8 cellular contexts compared by ENCODE assay signal in genomic region chr19:36528194-36528920, GRCh38. TPM values are rescaled to one million over a fixed set of nuclear protein-coding genes. Genes with fewer than 3 reads are reported as not detected.
DNase-seq lines count a peak whose midpoint lies in the region; ATAC-seq, FAIRE-seq and TF ChIP-seq lines count a peak whose summit lies in the region.

Gene ZNF260 (minus strand): TSS chr19:36528271. CDS start chr19:36515238, 13,033 bp downstream.

- peaks cover 3% of the 10 kb centered on the region for H3K79me1 ChIP-seq in mesendoderm (ENCODE audit: low read length)

- H2BK120ac ChIP-seq in mesendoderm (ENCODE audit: low read depth, low read length), result no peak within 1 kb of the TSS

- peak within 1 kb of the TSS; percentile 94 for H2BK5ac ChIP-seq in mesendoderm (ENCODE audit: low read length)

- H3K27me3 ChIP-seq in NT2/D1 (ENCODE audit: insufficient read depth, insufficient read length), result no peaks in the 10 kb centered on the region
- no peaks in the 10 kb centered on the region for H3K27me3 ChIP-seq in endodermal cell (ENCODE audit: control insufficient read depth, insufficient read depth, low read length, poor library complexity, severe bottlenecking)
- H3K27me3 ChIP-seq in mesendoderm (ENCODE audit: insufficient read depth, low read length, poor library complexity), result no peaks in the 10 kb centered on the region

- no peaks in the 10 kb centered on the region for H3K4me1 ChIP-seq in NT2/D1 (ENCODE audit: insufficient read depth, insufficient read length)
- peaks cover 3% of the 10 kb centered on the region for H3K4me1 ChIP-seq in endodermal cell (ENCODE audit: control insufficient read depth, insufficient read depth, low read length)
- peaks cover 4% of the 10 kb centered on the region for H3K4me1 ChIP-seq in mesendoderm (ENCODE audit: control insufficient read depth, low read depth, low read length)

- peaks cover 15% of the 10 kb centered on the region for H3K4me1 Mint-ChIP-seq in endodermal cell

- H3K4ac ChIP-seq in mesendoderm (ENCODE audit: low read depth, low read length), result peak within 1 kb of the TSS; percentile 63

- peak within 1 kb of the TSS; percentile 94 for H3K18ac ChIP-seq in mesendoderm (ENCODE audit: low read length)

- peak within 1 kb of the TSS; percentile 84 for H4K5ac ChIP-seq in mesendoderm (ENCODE audit: low read length)

- H3K27me3 Mint-ChIP-seq in endodermal cell (ENCODE audit: insufficient read depth), result no peaks in the 10 kb centered on the region

- FAIRE-seq in HTR-8/SVneo (lab: Jason Lieb, UNC), result peak; percentile 38

- H3K9ac ChIP-seq in NT2/D1 (ENCODE audit: insufficient read length, low read depth) (peak within 1 kb of the TSS; percentile 90), endodermal cell (ENCODE audit: extremely low read depth, low read length, poor library complexity, severe bottlenecking) (peak within 1 kb of the TSS; percentile 98), mesendoderm (ENCODE audit: low read length) (peak within 1 kb of the TSS; percentile 100)

- peak; percentile 74 for ATAC-seq in GM21360 (IDR thresholded peaks at IDR 0.05; ENCODE audit: unreplicated experiment)

- peaks cover 11% of the 10 kb centered on the region; the same call in 1 of the 2 replicates for H3K9me3 ChIP-seq in NT2/D1 (ENCODE audit: insufficient read depth, low read length)
- H3K9me3 ChIP-seq in endodermal cell (ENCODE audit: control insufficient read depth, low read length), result peaks cover 64% of the 10 kb centered on the region

- H3K79me2 ChIP-seq in mesendoderm (ENCODE audit: control insufficient read depth, insufficient read depth, low read length), result peaks cover 26% of the 10 kb centered on the region

- peak within 1 kb of the TSS; percentile 96 for H3K27ac ChIP-seq in endodermal cell (ENCODE audit: low read depth, low read length)
- peak within 1 kb of the TSS; percentile 86 for H3K27ac ChIP-seq in mesendoderm (ENCODE audit: low read depth, low read length)

- H3K9me3 Mint-ChIP-seq in endodermal cell, result peaks cover 61% of the 10 kb centered on the region

- peaks cover 48% of the 10 kb centered on the region for H3K36me3 Mint-ChIP-seq in endodermal cell (ENCODE audit: low read depth)

- H3K36me3 ChIP-seq in NT2/D1 (ENCODE audit: insufficient read depth, insufficient read length, low read length) (peaks cover 20% of the 10 kb centered on the region), endodermal cell (ENCODE audit: control insufficient read depth, insufficient read depth, low read length) (peaks cover 37% of the 10 kb centered on the region), mesendoderm (ENCODE audit: control insufficient read depth, insufficient read depth, low read length) (no peaks in the 10 kb centered on the region)

- peak within 1 kb of the TSS; percentile 100 for H3K56ac ChIP-seq in mesendoderm (ENCODE audit: low read length)

- peak within 1 kb of the TSS; percentile 59 for H3K23ac ChIP-seq in mesendoderm (ENCODE audit: low read length)

- DNase-seq in COLO829 (ENCODE audit: low spot score), result peak; percentile 92
- peak; percentile 91 for DNase-seq in HTR-8/SVneo (ENCODE audit: insufficient read length, low spot score)
- DNase-seq in NT2/D1 (ENCODE audit: low read depth, low spot score), result peak; percentile 92
- DNase-seq in activated CD8-positive, alpha-beta memory T cell treated with anti-CD3 and anti-CD28 coated beads, Interleukin-2, amount 50 U/mL, for 24 hours (ENCODE audit: extremely low read depth), result peak; percentile 88
- DNase-seq in endodermal cell, result peak; percentile 99
- peak; percentile 99 for DNase-seq in mesendoderm
- peak; percentile 85 for DNase-seq in stimulated activated CD8-positive, alpha-beta memory T cell treated with anti-CD3 and anti-CD28 coated beads, Interleukin-12 subunit alpha, Interleukin-12 subunit beta, amount 100 ng/mL, for 4 hours (ENCODE audit: low read depth)

- H3K4me3 ChIP-seq in NT2/D1 (ENCODE audit: insufficient read length, low read depth) (peak within 1 kb of the TSS; percentile 73), endodermal cell (ENCODE audit: low read length) (peak within 1 kb of the TSS; percentile 100), mesendoderm (ENCODE audit: low read length) (peak within 1 kb of the TSS; percentile 98)

- no peak within 1 kb of the TSS for H4K8ac ChIP-seq in mesendoderm (ENCODE audit: low read depth, low read length)

- H2AK5ac ChIP-seq in mesendoderm (ENCODE audit: low read length), result peak within 1 kb of the TSS; percentile 74

- no peak for TF ChIP-seq CTCF in endodermal cell (conservative IDR thresholded peaks at IDR 0.05)

- WGBS in endodermal cell (ENCODE audit: insufficient coverage in 1 of 2, insufficient read length in 1 of 2), 2 experiments, result 0% methylated on average over 29 to 55 of the region's 55 CpGs
- WGBS in mesendoderm (ENCODE audit: extremely low coverage, insufficient coverage, low lambda C conversion rate), result no CpG with 5 or more reads among the region's 55 CpGs

- H3K27ac Mint-ChIP-seq in endodermal cell, result peak within 1 kb of the TSS; percentile 100

- peak within 1 kb of the TSS; percentile 97 for H3K4me2 ChIP-seq in mesendoderm (ENCODE audit: low read length)

- peak within 1 kb of the TSS; percentile 98 for H3K4me3 Mint-ChIP-seq in endodermal cell

- H2BK15ac ChIP-seq in mesendoderm (replicated peaks; ENCODE audit: low read depth), result no peak within 1 kb of the TSS

RNA-seq across cellular contexts. Expression of gene ZNF260, which starts in this region (rescaled TPM):
- 10 to 100 TPM; 47.3 to 56.3 TPM for total RNA-seq in endodermal cell
- polyA plus RNA-seq in endodermal cell (2013, experiment 1 of 2), result 33.5 TPM
- 27.9 TPM for polyA plus RNA-seq in endodermal cell (2013, experiment 2 of 2)
- 16.3 TPM for polyA plus RNA-seq in mesendoderm (2013, experiment 1 of 2)
- 16.2 TPM for polyA plus RNA-seq in mesendoderm (2013, experiment 2 of 2)

Comparison
In these comparisons a context has a peak if more than half of its experiments do, and no peak if none do; other contexts are left out.
1. Peak in every context shown above with its lines: DNase-seq, ATAC-seq, H3K4me3 ChIP-seq and H3K27ac ChIP-seq.